32 cellular contexts compared by ENCODE assay signal in the genomic region with DNA sequence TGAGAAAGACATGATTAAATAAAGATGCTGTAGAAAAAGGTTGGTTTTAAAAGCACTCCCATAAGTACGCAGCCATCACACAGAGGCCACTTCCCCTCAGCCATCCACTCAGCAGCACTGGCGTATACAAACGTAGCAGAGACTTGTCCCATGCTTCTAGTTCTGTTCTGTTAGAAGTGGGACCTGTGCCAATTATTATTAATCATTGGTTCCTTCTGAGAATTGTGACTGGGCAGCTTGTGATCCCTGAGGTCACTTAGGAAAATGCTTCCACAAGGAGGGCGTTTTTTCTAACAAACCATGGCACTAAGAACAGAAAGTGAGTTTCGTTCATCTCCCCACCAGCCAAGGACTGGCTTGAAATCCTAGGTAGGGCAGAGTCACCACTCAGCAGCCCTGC. TPM values are rescaled to one million over a fixed set of nuclear protein-coding genes. Genes with fewer than 3 reads are reported as not detected.
A peak's percentile ranks its signal among the peaks of the same experiment; 100 is the strongest.
DNase-seq lines count a peak whose midpoint lies in the region; ATAC-seq and TF ChIP-seq lines count a peak whose summit lies in the region.
"Had no signal": no experiment of that assay in that cellular context is flagged by ENCODE, and none has a peak within 500 bp of the region (broad histone marks: within the 10 kb centered on the region; RNA-seq: fewer than 3 reads in every experiment).

No MANE protein-coding gene starts in this region.

- H2BK5ac ChIP-seq in mesenchymal stem cell (ENCODE audit: low read depth, low read length, poor library complexity, severe bottlenecking), result no peak overlapping the region

- H2BK12ac ChIP-seq in mesenchymal stem cell (ENCODE audit: low read length in 2 of 2), result no peak overlapping the region

- H3K14ac ChIP-seq in mesenchymal stem cell (ENCODE audit: low read length in 2 of 2), result no peak overlapping the region

- H3K9me3 ChIP-seq in body of pancreas, result no peaks in the 10 kb centered on the region
- H3K9me3 ChIP-seq in fibroblast of lung (ENCODE audit: control insufficient read depth, insufficient read depth, low read depth, low read length), result no peaks in the 10 kb centered on the region
- no peaks in the 10 kb centered on the region for H3K9me3 ChIP-seq in mesenchymal stem cell (ENCODE audit: control insufficient read depth, low read length)
- no peaks in the 10 kb centered on the region for H3K9me3 ChIP-seq in effector memory CD4-positive, alpha-beta T cell (ENCODE audit: control insufficient read depth, low read length)
- H3K9me3 ChIP-seq: lower lobe of right lung, prostate gland, sigmoid colon had no signal

- H3K4me1 ChIP-seq in body of pancreas (no peaks in the 10 kb centered on the region), fibroblast of lung (ENCODE audit: control insufficient read depth, extremely low read depth, insufficient read depth, low read length) (peaks cover 2% of the 10 kb centered on the region), mesenchymal stem cell (ENCODE audit: control insufficient read depth, insufficient read depth, low read depth, low read length) (peaks cover 7% of the 10 kb centered on the region)
- no peaks in the 10 kb centered on the region for H3K4me1 ChIP-seq in effector memory CD4-positive, alpha-beta T cell (ENCODE audit: control insufficient read depth, insufficient read depth, low read length, poor library complexity, severe bottlenecking)
- H3K4me1 ChIP-seq: foreskin keratinocyte, sigmoid colon had no signal

- DNase-seq in EH (ENCODE audit: low read depth) (peak; percentile 26), body of pancreas (no peak), fibroblast of lung (ENCODE audit: low read depth in 2 of 2) (peak; percentile 24 to 25), mesenchymal stem cell (no peak)
- no peak for DNase-seq in effector memory CD4-positive, alpha-beta T cell
- DNase-seq: activated CD4-positive, alpha-beta T cell treated with anti-CD3 and anti-CD28 coated beads, Interleukin-2, amount 50 U/mL, for 1 hour; activated CD4-positive, CD25-positive, alpha-beta regulatory T cell; activated effector memory CD4-positive, alpha-beta T cell treated with anti-CD3 and anti-CD28 coated beads, Interleukin-2, amount 50 U/mL, for 16 hours; activated T-cell treated with anti-CD3 and anti-CD28 coated beads, Interleukin-2, amount 50 U/mL, for 24 hours; aorta; central memory CD4-positive, alpha-beta T cell; foreskin keratinocyte; GOT3; HFFc6; Kasumi-1; kidney glomerular epithelial cell; lower lobe of right lung; naive thymus-derived CD8-positive, alpha-beta T cell; NCI-H1417 treated with DMSO at 0.1 percent for 48 hours; NCI-H2029 treated with DMSO at 0.1 percent for 48 hours; NCI-H524 treated with DMSO at 0.1 percent for 48 hours; NK-92 treated with Interleukin-12 subunit alpha and Interleukin-12 subunit beta, amount 100 ng/mL, for 24 hours; nucleus accumbens; sigmoid colon; stimulated activated CD4-positive, alpha-beta T cell treated with anti-CD3 and anti-CD28 coated beads, Interleukin-4, amount 100 ng/mL, for 4 hours; trophoblast cell had no signal

- H3K27me3 ChIP-seq in body of pancreas (no peaks in the 10 kb centered on the region), fibroblast of lung (ENCODE audit: control insufficient read depth, insufficient read depth, low read length) (no peaks in the 10 kb centered on the region), mesenchymal stem cell (ENCODE audit: control insufficient read depth in 1 of 2, insufficient read depth in 1 of 2, low read length in 2 of 2) (no peaks in the 10 kb centered on the region)
- no peaks in the 10 kb centered on the region for H3K27me3 ChIP-seq in effector memory CD4-positive, alpha-beta T cell (replicated peaks; ENCODE audit: control insufficient read depth, insufficient read depth, low read length, poor library complexity, severe bottlenecking)
- H3K27me3 ChIP-seq: foreskin keratinocyte, sigmoid colon had no signal

- H3K4me2 ChIP-seq in fibroblast of lung (ENCODE audit: extremely low read depth, insufficient read depth, low read length), result no peak overlapping the region
- no peak overlapping the region for H3K4me2 ChIP-seq in mesenchymal stem cell (ENCODE audit: low read length, poor library complexity, severe bottlenecking)

- no peaks in the 10 kb centered on the region for H4K20me1 ChIP-seq in fibroblast of lung (ENCODE audit: control insufficient read depth, extremely low read depth, insufficient read depth, low read length)

- no peak overlapping the region for H2BK120ac ChIP-seq in mesenchymal stem cell (ENCODE audit: low read depth, low read length)

- no peak overlapping the region for H2AK5ac ChIP-seq in mesenchymal stem cell (ENCODE audit: low read length, severe bottlenecking)

- H4K91ac ChIP-seq in mesenchymal stem cell (ENCODE audit: low read length), result no peak overlapping the region

- no peak overlapping the region for H3K9ac ChIP-seq in fibroblast of lung (ENCODE audit: insufficient read depth, low read length)
- peak overlapping the region; percentile 72 for H3K9ac ChIP-seq in mesenchymal stem cell (ENCODE audit: low read length)

- peaks cover 46% of the 10 kb centered on the region for H3K79me1 ChIP-seq in mesenchymal stem cell (replicated peaks; ENCODE audit: low read length, poor library complexity, severe bottlenecking)

- TF ChIP-seq CTCF in body of pancreas (IDR thresholded peaks at IDR 0.05) (no peak), fibroblast of lung (conservative IDR thresholded peaks at IDR 0.05 in 1 of 2, IDR thresholded peaks at IDR 0.05 in 1 of 2; ENCODE audit: low read depth in 1 of 2, low read length in 2 of 2) (no peak)

- no peak overlapping the region for H2BK15ac ChIP-seq in mesenchymal stem cell (ENCODE audit: low read depth, poor library complexity, severe bottlenecking)

- H2AFZ ChIP-seq in fibroblast of lung (ENCODE audit: low read length), result no peak overlapping the region
- H2AFZ ChIP-seq in mesenchymal stem cell (ENCODE audit: low read depth, low read length), result no peak overlapping the region

- H3K4ac ChIP-seq in mesenchymal stem cell (ENCODE audit: low read depth in 1 of 2, low read length in 2 of 2), result no peak overlapping the region

- H3K4me3 ChIP-seq in body of pancreas (no peak overlapping the region), fibroblast of lung (replicated peaks in 1 of 4; ENCODE audit: control extremely low read depth in 1 of 4, insufficient read depth in 1 of 4, low read depth in 3 of 4, low read length in 4 of 4) (no peak overlapping the region), mesenchymal stem cell (ENCODE audit: insufficient read depth in 1 of 2, low read depth in 1 of 2, low read length in 2 of 2) (no peak overlapping the region)
- no peak overlapping the region for H3K4me3 ChIP-seq in effector memory CD4-positive, alpha-beta T cell (ENCODE audit: insufficient read depth, low read depth, low read length, poor library complexity, severe bottlenecking)
- H3K4me3 ChIP-seq: lower lobe of right lung, prostate gland, sigmoid colon, SK-N-MC had no signal

- no peak overlapping the region for H3K18ac ChIP-seq in mesenchymal stem cell (ENCODE audit: low read depth in 1 of 2, low read length in 2 of 2)

- no peak for TF ChIP-seq POLR2A in body of pancreas (IDR thresholded peaks at IDR 0.05)

- 72 to 81% methylated on average over 5 of the region's 5 CpGs for WGBS in body of pancreas, 2 donors
- WGBS in mesenchymal stem cell, result 93% methylated on average over 4 of the region's 5 CpGs

- peaks cover 0 to 3% of the 10 kb centered on the region in 2 donors for H3K36me3 ChIP-seq in body of pancreas (replicated peaks in 1 of 2; ENCODE audit: insufficient read depth in 1 of 2, low read depth in 2 of 2)
- H3K36me3 ChIP-seq in fibroblast of lung (ENCODE audit: control insufficient read depth, insufficient read depth, low read length), result peaks cover 3% of the 10 kb centered on the region
- peaks cover 54 to 66% of the 10 kb centered on the region in 2 experiments for H3K36me3 ChIP-seq in mesenchymal stem cell (ENCODE audit: control insufficient read depth in 1 of 2, insufficient read depth in 2 of 2, low read depth in 1 of 2, low read length in 2 of 2)
- H3K36me3 ChIP-seq in effector memory CD4-positive, alpha-beta T cell (ENCODE audit: control insufficient read depth, insufficient read depth, low read length), result peaks cover 33% of the 10 kb centered on the region

- H4K8ac ChIP-seq in mesenchymal stem cell (ENCODE audit: low read length), result no peak overlapping the region

- no peaks in the 10 kb centered on the region for H3K79me2 ChIP-seq in fibroblast of lung (ENCODE audit: control insufficient read depth, insufficient read depth, low read length)

- peak; percentile 24 for ATAC-seq in body of pancreas
- no peak for ATAC-seq in HG02610 (IDR thresholded peaks at IDR 0.05; ENCODE audit: unreplicated experiment)
- ATAC-seq in HG02884 (IDR thresholded peaks at IDR 0.05; ENCODE audit: unreplicated experiment), result no peak
- no peak for ATAC-seq in HG03196 (IDR thresholded peaks at IDR 0.05; ENCODE audit: unreplicated experiment)
- ATAC-seq: foreskin keratinocyte; HepG2; lower lobe of right lung; naive thymus-derived CD8-positive, alpha-beta T cell had no signal

- intact Hi-C loops in body of pancreas (cut with DNase I), result no loop called here

- no peak overlapping the region for H3K23ac ChIP-seq in mesenchymal stem cell (ENCODE audit: low read length in 2 of 2)

- no peak overlapping the region for H3K27ac ChIP-seq in body of pancreas
- no peak overlapping the region for H3K27ac ChIP-seq in fibroblast of lung (ENCODE audit: insufficient read depth, low read length)
- no peak overlapping the region for H3K27ac ChIP-seq in mesenchymal stem cell (ENCODE audit: low read length, poor library complexity, severe bottlenecking)
- H3K27ac ChIP-seq in effector memory CD4-positive, alpha-beta T cell (ENCODE audit: insufficient read depth, low read length, poor library complexity, severe bottlenecking), result no peak overlapping the region
- H3K27ac ChIP-seq: foreskin keratinocyte, lower lobe of right lung, prostate gland, sigmoid colon, SK-N-MC had no signal

RNA-seq across cellular contexts. Expression of a gene that starts 53.9 kb away (rescaled TPM):
- 10 to 100 TPM; 15.6 to 29.0 TPM for total RNA-seq in body of pancreas
- total RNA-seq in fibroblast of lung, result 15.2 and 19.3 TPM in 2 replicates
- 14.4 and 14.8 TPM in 2 replicates for polyA plus RNA-seq in fibroblast of lung
- 17.5 and 18.3 TPM in 2 replicates for polyA plus RNA-seq in fibroblast of lung (2012)
- polyA minus RNA-seq in fibroblast of lung (ENCODE audit: low replicate concordance), result 53.1 and 54.6 TPM in 2 replicates
- 17.6 TPM for polyA plus RNA-seq in mesenchymal stem cell (2013, experiment 1 of 2)
- 17.4 TPM for polyA plus RNA-seq in mesenchymal stem cell (2013, experiment 2 of 2)

Comparison
In these comparisons a context has a peak if more than half of its experiments do, and no peak if none do; other contexts are left out.
1. DNase-seq: peak in EH (single experiment) and fibroblast of lung (2 of 2); none in body of pancreas (0 of 4), mesenchymal stem cell (single experiment) and effector memory CD4-positive, alpha-beta T cell (0 of 3).